Comparison of ENCODE assay signal across 1 cellular context in the genomic region with DNA sequence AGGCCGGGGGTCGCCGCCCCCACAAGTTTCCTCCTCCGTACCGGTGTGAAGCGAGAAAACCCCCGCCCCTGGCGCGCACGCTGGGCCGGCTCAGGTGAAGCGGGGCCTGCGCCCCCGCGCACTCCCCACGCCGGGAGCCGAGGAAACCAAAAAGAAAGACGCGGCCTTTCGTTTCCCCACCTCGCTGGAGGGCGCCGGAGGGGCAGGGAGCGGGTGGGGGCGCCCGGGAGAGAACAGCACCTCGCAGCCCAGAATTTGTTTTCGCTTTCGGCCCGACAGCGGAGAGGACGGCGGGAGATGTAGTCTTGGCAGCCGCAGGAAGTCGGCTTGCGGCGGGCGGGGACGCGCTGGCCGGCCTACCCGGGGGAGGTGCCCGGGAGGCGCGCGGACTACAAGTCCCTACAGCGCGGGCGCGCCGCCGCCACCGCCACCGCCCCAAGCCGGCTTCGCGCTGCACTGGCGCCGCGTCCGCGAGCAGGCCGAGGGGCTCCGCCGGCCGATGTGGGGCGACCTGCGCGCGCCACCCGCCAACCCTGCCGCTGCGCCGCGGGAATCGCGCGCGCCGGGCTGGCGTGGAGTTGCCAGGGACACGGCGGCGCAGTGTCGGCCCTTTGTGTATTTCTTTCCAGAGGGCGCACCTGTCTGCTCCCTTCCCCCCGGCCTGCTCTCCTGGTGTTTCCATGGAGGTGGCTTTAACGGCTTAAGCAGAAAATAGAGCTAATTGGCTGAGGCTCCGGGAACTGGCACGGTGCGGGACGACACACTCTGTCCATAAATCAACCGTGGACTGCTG.
TF ChIP-seq lines count a peak whose summit lies in the region.

A gene with protein sequence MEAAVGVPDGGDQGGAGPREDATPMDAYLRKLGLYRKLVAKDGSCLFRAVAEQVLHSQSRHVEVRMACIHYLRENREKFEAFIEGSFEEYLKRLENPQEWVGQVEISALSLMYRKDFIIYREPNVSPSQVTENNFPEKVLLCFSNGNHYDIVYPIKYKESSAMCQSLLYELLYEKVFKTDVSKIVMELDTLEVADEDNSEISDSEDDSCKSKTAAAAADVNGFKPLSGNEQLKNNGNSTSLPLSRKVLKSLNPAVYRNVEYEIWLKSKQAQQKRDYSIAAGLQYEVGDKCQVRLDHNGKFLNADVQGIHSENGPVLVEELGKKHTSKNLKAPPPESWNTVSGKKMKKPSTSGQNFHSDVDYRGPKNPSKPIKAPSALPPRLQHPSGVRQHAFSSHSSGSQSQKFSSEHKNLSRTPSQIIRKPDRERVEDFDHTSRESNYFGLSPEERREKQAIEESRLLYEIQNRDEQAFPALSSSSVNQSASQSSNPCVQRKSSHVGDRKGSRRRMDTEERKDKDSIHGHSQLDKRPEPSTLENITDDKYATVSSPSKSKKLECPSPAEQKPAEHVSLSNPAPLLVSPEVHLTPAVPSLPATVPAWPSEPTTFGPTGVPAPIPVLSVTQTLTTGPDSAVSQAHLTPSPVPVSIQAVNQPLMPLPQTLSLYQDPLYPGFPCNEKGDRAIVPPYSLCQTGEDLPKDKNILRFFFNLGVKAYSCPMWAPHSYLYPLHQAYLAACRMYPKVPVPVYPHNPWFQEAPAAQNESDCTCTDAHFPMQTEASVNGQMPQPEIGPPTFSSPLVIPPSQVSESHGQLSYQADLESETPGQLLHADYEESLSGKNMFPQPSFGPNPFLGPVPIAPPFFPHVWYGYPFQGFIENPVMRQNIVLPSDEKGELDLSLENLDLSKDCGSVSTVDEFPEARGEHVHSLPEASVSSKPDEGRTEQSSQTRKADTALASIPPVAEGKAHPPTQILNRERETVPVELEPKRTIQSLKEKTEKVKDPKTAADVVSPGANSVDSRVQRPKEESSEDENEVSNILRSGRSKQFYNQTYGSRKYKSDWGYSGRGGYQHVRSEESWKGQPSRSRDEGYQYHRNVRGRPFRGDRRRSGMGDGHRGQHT (minus strand): TSS at position 292 of the 793 bp plus-strand sequence. CDS start 616 bp downstream, outside the sequence.

TF ChIP-seq in HepG2, 621 proteins besides CTCF, POLR2A, EP300 and RAD21 (continued from another document and continues in another):
- TF ChIP-seq, protein P1, sequence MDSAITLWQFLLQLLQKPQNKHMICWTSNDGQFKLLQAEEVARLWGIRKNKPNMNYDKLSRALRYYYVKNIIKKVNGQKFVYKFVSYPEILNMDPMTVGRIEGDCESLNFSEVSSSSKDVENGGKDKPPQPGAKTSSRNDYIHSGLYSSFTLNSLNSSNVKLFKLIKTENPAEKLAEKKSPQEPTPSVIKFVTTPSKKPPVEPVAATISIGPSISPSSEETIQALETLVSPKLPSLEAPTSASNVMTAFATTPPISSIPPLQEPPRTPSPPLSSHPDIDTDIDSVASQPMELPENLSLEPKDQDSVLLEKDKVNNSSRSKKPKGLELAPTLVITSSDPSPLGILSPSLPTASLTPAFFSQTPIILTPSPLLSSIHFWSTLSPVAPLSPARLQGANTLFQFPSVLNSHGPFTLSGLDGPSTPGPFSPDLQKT (CRISPR knock-in tag; IDR thresholded peaks at IDR 0.05; ENCODE audit: borderline replicate concordance): no peak
- TF ChIP-seq SNAI1 (CRISPR knock-in tag; IDR thresholded peaks at IDR 0.05; ENCODE audit: borderline replicate concordance) (no peak), UBTF (CRISPR knock-in tag; IDR thresholded peaks at IDR 0.05) (peak; percentile 63), TBX3 (IDR thresholded peaks at IDR 0.05; ENCODE audit: borderline replicate concordance) (no peak), HOXA3 (CRISPR knock-in tag; IDR thresholded peaks at IDR 0.05) (peak; percentile 69), BCL6 (CRISPR knock-in tag; IDR thresholded peaks at IDR 0.05) (0 out of 2 replicates have a peak, but pooled peaks have one; percentile 9), ZNF616 (CRISPR knock-in tag; IDR thresholded peaks at IDR 0.05; ENCODE audit: low read depth) (0 out of 2 replicates have a peak, but pooled peaks have one; percentile 44), ZSCAN29 (CRISPR knock-in tag; conservative IDR thresholded peaks at IDR 0.05) (no peak), PCBP2 (optimal IDR thresholded peaks at IDR 0.05; ENCODE audit: low read depth, low read length, poor library complexity, severe bottlenecking) (no peak), ZNF501 (CRISPR knock-in tag; IDR thresholded peaks at IDR 0.05) (no peak), KDM1A (CRISPR knock-in tag; IDR thresholded peaks at IDR 0.05) (no peak), AFF4 (CRISPR knock-in tag; IDR thresholded peaks at IDR 0.05) (no peak), ZEB1 (IDR thresholded peaks at IDR 0.05; ENCODE audit: insufficient replicate concordance, low read depth) (no peak), ZNF207 (IDR thresholded peaks at IDR 0.05; ENCODE audit: borderline replicate concordance) (no peak), NR0B2 (CRISPR knock-in tag; IDR thresholded peaks at IDR 0.05) (no peak)
- TF ChIP-seq, protein P2, sequence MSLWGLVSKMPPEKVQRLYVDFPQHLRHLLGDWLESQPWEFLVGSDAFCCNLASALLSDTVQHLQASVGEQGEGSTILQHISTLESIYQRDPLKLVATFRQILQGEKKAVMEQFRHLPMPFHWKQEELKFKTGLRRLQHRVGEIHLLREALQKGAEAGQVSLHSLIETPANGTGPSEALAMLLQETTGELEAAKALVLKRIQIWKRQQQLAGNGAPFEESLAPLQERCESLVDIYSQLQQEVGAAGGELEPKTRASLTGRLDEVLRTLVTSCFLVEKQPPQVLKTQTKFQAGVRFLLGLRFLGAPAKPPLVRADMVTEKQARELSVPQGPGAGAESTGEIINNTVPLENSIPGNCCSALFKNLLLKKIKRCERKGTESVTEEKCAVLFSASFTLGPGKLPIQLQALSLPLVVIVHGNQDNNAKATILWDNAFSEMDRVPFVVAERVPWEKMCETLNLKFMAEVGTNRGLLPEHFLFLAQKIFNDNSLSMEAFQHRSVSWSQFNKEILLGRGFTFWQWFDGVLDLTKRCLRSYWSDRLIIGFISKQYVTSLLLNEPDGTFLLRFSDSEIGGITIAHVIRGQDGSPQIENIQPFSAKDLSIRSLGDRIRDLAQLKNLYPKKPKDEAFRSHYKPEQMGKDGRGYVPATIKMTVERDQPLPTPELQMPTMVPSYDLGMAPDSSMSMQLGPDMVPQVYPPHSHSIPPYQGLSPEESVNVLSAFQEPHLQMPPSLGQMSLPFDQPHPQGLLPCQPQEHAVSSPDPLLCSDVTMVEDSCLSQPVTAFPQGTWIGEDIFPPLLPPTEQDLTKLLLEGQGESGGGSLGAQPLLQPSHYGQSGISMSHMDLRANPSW (CRISPR knock-in tag; IDR thresholded peaks at IDR 0.05; ENCODE audit: borderline replicate concordance): no peak
- TF ChIP-seq, protein P3, sequence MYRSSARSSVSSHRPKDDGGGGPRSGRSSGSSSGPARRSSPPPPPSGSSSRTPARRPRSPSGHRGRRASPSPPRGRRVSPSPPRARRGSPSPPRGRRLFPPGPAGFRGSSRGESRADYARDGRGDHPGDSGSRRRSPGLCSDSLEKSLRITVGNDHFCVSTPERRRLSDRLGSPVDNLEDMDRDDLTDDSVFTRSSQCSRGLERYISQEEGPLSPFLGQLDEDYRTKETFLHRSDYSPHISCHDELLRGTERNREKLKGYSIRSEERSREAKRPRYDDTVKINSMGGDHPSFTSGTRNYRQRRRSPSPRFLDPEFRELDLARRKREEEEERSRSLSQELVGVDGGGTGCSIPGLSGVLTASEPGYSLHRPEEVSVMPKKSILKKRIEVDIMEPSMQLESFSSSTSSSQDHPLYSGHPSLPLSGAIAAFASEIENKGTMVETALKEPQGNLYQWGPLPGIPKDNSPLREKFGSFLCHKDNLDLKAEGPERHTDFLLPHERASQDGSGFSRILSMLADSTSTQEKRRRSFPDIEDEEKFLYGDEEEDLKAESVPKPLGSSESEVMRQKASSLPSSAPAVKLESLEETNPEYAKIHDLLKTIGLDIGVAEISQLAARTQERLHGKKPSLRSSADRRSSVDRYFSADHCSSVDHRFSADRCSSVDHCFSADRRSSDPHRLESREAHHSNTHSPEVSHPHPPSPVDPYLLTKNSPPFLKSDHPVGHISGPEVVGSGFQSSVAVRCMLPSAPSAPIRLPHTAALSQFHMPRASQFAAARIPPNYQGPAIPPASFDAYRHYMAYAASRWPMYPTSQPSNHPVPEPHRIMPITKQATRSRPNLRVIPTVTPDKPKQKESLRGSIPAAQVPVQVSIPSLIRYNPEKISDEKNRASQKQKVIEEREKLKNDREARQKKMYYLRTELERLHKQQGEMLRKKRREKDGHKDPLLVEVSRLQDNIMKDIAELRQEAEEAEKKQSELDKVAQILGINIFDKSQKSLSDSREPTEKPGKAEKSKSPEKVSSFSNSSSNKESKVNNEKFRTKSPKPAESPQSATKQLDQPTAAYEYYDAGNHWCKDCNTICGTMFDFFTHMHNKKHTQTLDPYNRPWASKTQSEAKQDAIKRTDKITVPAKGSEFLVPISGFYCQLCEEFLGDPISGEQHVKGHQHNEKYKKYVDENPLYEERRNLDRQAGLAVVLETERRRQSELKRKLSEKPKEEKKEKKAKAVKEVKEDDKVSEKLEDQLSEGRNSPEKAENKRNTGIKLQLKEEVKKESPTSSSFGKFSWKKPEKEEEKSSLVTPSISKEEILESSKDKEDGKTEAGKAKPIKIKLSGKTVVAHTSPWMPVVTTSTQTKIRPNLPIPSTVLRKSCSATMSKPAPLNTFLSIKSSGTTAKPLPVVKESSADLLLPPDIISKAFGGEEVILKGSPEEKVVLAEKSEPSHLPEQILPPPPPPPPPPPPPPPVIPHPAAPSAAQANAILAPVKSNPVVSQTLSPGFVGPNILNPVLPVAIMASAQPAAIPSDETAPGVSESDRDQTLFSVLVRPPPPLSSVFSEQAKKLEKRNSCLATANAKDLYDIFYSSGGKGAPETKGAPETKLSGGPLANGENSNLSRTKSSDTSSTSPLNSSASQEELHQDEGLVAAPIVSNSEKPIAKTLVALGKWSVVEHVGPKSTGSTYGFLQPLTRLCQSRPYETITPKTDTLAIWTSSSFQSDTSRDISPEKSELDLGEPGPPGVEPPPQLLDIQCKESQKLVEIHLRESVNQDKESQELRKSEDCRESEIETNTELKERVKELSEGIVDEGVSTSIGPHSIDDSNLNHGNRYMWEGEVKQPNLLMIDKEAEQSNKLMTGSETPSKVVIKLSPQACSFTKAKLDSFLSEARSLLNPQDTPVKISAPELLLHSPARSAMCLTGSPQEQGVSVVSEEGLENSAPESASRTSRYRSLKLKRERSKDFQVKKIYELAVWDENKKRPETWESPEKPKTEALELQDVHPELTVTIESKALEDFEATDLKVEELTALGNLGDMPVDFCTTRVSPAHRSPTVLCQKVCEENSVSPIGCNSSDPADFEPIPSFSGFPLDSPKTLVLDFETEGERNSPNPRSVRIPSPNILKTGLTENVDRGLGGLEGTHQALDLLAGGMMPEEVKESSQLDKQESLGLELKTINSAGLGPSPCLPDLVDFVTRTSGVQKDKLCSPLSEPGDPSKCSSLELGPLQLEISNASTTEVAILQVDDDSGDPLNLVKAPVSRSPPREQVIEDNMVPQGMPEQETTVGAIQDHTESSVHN (CRISPR knock-in tag; IDR thresholded peaks at IDR 0.05): no peak
- TF ChIP-seq, protein P4, sequence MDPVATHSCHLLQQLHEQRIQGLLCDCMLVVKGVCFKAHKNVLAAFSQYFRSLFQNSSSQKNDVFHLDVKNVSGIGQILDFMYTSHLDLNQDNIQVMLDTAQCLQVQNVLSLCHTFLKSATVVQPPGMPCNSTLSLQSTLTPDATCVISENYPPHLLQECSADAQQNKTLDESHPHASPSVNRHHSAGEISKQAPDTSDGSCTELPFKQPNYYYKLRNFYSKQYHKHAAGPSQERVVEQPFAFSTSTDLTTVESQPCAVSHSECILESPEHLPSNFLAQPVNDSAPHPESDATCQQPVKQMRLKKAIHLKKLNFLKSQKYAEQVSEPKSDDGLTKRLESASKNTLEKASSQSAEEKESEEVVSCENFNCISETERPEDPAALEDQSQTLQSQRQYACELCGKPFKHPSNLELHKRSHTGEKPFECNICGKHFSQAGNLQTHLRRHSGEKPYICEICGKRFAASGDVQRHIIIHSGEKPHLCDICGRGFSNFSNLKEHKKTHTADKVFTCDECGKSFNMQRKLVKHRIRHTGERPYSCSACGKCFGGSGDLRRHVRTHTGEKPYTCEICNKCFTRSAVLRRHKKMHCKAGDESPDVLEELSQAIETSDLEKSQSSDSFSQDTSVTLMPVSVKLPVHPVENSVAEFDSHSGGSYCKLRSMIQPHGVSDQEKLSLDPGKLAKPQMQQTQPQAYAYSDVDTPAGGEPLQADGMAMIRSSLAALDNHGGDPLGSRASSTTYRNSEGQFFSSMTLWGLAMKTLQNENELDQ (CRISPR knock-in tag; IDR thresholded peaks at IDR 0.05; ENCODE audit: borderline replicate concordance): no peak
